In genomic region chr15:41282980-41283652, GRCh38 we compare ENCODE assay signal across 9 cellular contexts. TPM values are rescaled to one million over a fixed set of nuclear protein-coding genes. Genes with fewer than 3 reads are reported as not detected.
DNase-seq lines count a peak whose midpoint lies in the region; ATAC-seq and TF ChIP-seq lines count a peak whose summit lies in the region.
"Not testable (repeated sequence)": the region's sequence is repeated elsewhere in the genome, so short reads cannot be mapped to it uniquely, and the experiment has no call there.
"Had no signal": no experiment of that assay in that cellular context is flagged by ENCODE, and none has a peak within 500 bp of the region (broad histone marks: within the 10 kb centered on the region; RNA-seq: fewer than 3 reads in every experiment).

No MANE protein-coding gene starts in this region.

- H3F3A ChIP-seq in GM23338 (replicated peaks; ENCODE audit: low read depth) = not testable (repeated sequence)

- H3K4me3 ChIP-seq in AG04449 (ENCODE audit: low read depth, low read length) = peak overlapping the region; percentile 43
- H3K4me3 ChIP-seq in GM23338 = peak overlapping the region; percentile 25; the same call in 1 of the 2 replicates
- peak overlapping the region; percentile 97 for H3K4me3 ChIP-seq in NT2/D1 (ENCODE audit: insufficient read length, low read depth)
- peak overlapping the region; percentile 26 to 96 (median 82) for H3K4me3 ChIP-seq in heart right ventricle
- H3K4me3 ChIP-seq in mucosa of stomach (ENCODE audit: low read length) = peak overlapping the region; percentile 34
- peak overlapping the region; percentile 84 to 96 (median 93) for H3K4me3 ChIP-seq in skeletal muscle tissue (ENCODE audit: low read length in 3 of 3)

- peak overlapping the region; percentile 84 for H3K27ac ChIP-seq in GM23338 (ENCODE audit: low read depth)
- peak overlapping the region; percentile 83 for H3K27ac ChIP-seq in cingulate gyrus (ENCODE audit: low read depth, low read length)
- peak overlapping the region; percentile 35 to 99 (median 94) for H3K27ac ChIP-seq in heart right ventricle
- peak overlapping the region; percentile 88 for H3K27ac ChIP-seq in skeletal muscle tissue (ENCODE audit: low read depth, low read length)

- H3K27me3 ChIP-seq in GM23338 (ENCODE audit: insufficient read depth); NT2/D1 (ENCODE audit: insufficient read depth, insufficient read length); heart right ventricle; mucosa of stomach (ENCODE audit: control insufficient read depth, insufficient read depth, low read length); skeletal muscle tissue (ENCODE audit: control insufficient read depth in 3 of 3, insufficient read depth in 3 of 3, low read length in 3 of 3): not testable (repeated sequence)

- peaks cover 40% of the 10 kb centered on the region for H3K79me2 ChIP-seq in GM23338 (replicated peaks; ENCODE audit: insufficient read depth)

- H3K36me3 Mint-ChIP-seq in GM23338 (ENCODE audit: low read depth) = peaks cover 53% of the 10 kb centered on the region
- H3K36me3 Mint-ChIP-seq in activated T-cell treated with anti-CD3 and anti-CD28 coated beads, Interleukin-2, amount 50 U/mL, for 24 hours (ENCODE audit: low read depth) = peaks cover 62% of the 10 kb centered on the region

- CTCF ChIA-PET in AG04449 (lab: Yijun Ruan, JAX) = not testable (repeated sequence)

- H2AFZ ChIP-seq in GM23338 = not testable (repeated sequence)

- DNase-seq in AG04449 (ENCODE audit: low read depth, low spot score); GM23338 (ENCODE audit: low spot score); NT2/D1 (ENCODE audit: low read depth, low spot score); heart right ventricle: not testable (repeated sequence)
- peak; percentile 68 for DNase-seq in activated T-cell treated with anti-CD3 and anti-CD28 coated beads, Interleukin-2, amount 50 U/mL, for 24 hours

- H3K9me2 ChIP-seq in GM23338 (ENCODE audit: insufficient read depth) = not testable (repeated sequence)

- peak overlapping the region; percentile 98 for H3K27ac Mint-ChIP-seq in GM23338
- H3K27ac Mint-ChIP-seq in activated T-cell treated with anti-CD3 and anti-CD28 coated beads, Interleukin-2, amount 50 U/mL, for 24 hours = peak overlapping the region; percentile 98

- H3K9ac ChIP-seq in NT2/D1 (ENCODE audit: insufficient read length, low read depth) (peak overlapping the region; percentile 98), mucosa of stomach (ENCODE audit: low read length) (peak overlapping the region; percentile 85), skeletal muscle tissue (ENCODE audit: low read depth in 1 of 3, low read length in 3 of 3) (peak overlapping the region; percentile 87 to 97 (median 94))

- H3K4me3 Mint-ChIP-seq in GM23338 = peak overlapping the region; percentile 98
- H3K4me3 Mint-ChIP-seq in activated T-cell treated with anti-CD3 and anti-CD28 coated beads, Interleukin-2, amount 50 U/mL, for 24 hours = peak overlapping the region; percentile 96

- POLR2A ChIA-PET in AG04449 (lab: Yijun Ruan, JAX) = interaction anchor here (0.6 kb wide), 1 partner anchor 79 kb away, joined by 4 read pairs; no protein-coding TSS in a partner anchor

- peak; percentile 33 for ATAC-seq in GM23338
- ATAC-seq in heart right ventricle = not testable (repeated sequence)

- H3K36me3 ChIP-seq in GM23338 (ENCODE audit: insufficient read depth) = peaks cover 34% of the 10 kb centered on the region
- H3K36me3 ChIP-seq in NT2/D1 (ENCODE audit: insufficient read depth, insufficient read length, low read length) = peaks cover 42% of the 10 kb centered on the region
- H3K36me3 ChIP-seq in heart right ventricle = peaks cover 0 to 57% (median 37%) of the 10 kb centered on the region in 9 donors
- not testable (repeated sequence) for H3K36me3 ChIP-seq in mucosa of stomach (ENCODE audit: control insufficient read depth, insufficient read depth, low read length)
- peaks cover 16 to 39% (median 34%) of the 10 kb centered on the region in 3 donors for H3K36me3 ChIP-seq in skeletal muscle tissue (ENCODE audit: control insufficient read depth in 3 of 3, insufficient read depth in 3 of 3, low read length in 3 of 3)

- WGBS in heart right ventricle, 2 donors = 34 to 38% methylated on average over 19 of the region's 19 CpGs

- H4K20me1 ChIP-seq in GM23338 (replicated peaks; ENCODE audit: insufficient read depth) = peaks cover 19% of the 10 kb centered on the region

- intact Hi-C loops in heart right ventricle (cut with DNase I) = loop anchor here in 4 of 10 donors (1.0 to 5.0 kb wide), 4 partner anchors 49 to 52 kb away; partner anchors contain the start of genes CHP1 (in 3 of the 4), EXD1 (in 2 of the 4), NUSAP1 (in 1 of the 4) and OIP5 (in 1 of the 4)

- H3K9me3 Mint-ChIP-seq in GM23338; activated T-cell treated with anti-CD3 and anti-CD28 coated beads, Interleukin-2, amount 50 U/mL, for 24 hours: not testable (repeated sequence)

- not testable (repeated sequence) for H3K4me1 ChIP-seq in GM23338 (ENCODE audit: insufficient read depth); NT2/D1 (ENCODE audit: insufficient read depth, insufficient read length); mucosa of stomach (ENCODE audit: control insufficient read depth, insufficient read depth, low read length)
- H3K4me1 ChIP-seq in heart right ventricle (peaks cover 0 to 41% (median 26%) of the 10 kb centered on the region in 9 donors), skeletal muscle tissue (ENCODE audit: control insufficient read depth in 3 of 3, insufficient read depth in 3 of 3, low read length in 3 of 3) (peaks cover 8 to 21% (median 10%) of the 10 kb centered on the region in 3 donors)

- H3K4me1 Mint-ChIP-seq in GM23338 = peaks cover 24% of the 10 kb centered on the region
- peaks cover 44% of the 10 kb centered on the region for H3K4me1 Mint-ChIP-seq in activated T-cell treated with anti-CD3 and anti-CD28 coated beads, Interleukin-2, amount 50 U/mL, for 24 hours (ENCODE audit: low read depth)

- H3K4me2 ChIP-seq in GM23338 = peak overlapping the region; percentile 0; the same call in 1 of the 2 replicates

- not testable (repeated sequence) for H3K9me3 ChIP-seq in NT2/D1 (ENCODE audit: insufficient read depth, low read length); heart right ventricle; mucosa of stomach (ENCODE audit: control insufficient read depth, low read length); skeletal muscle tissue (ENCODE audit: control insufficient read depth in 3 of 3, low read length in 3 of 3)

- H3K27me3 Mint-ChIP-seq in GM23338 (ENCODE audit: insufficient read depth, low read depth, poor library complexity) = peaks cover 11% of the 10 kb centered on the region
- not testable (repeated sequence) for H3K27me3 Mint-ChIP-seq in activated T-cell treated with anti-CD3 and anti-CD28 coated beads, Interleukin-2, amount 50 U/mL, for 24 hours

- TF ChIP-seq CTCF in AG04449 (IDR thresholded peaks at IDR 0.05; ENCODE audit: insufficient read depth, low read length, missing control alignments); GM23338 (conservative IDR thresholded peaks at IDR 0.05; ENCODE audit: low read depth in 2 of 2); heart right ventricle (IDR thresholded peaks at IDR 0.05): not testable (repeated sequence)

RNA-seq across cellular contexts. Expression of gene OIP5, which starts 49.3 kb away (rescaled TPM):
- 53.1 and 61.1 TPM in 2 replicates for total RNA-seq in GM23338 (2014; rRNA removed; shearing (Covaris generic))
- 60.0 and 71.7 TPM in 2 replicates for polyA plus RNA-seq in GM23338 (2016; fragmentation: Nextera tagmentation; extraction: Ambion mirVana)
- total RNA-seq in heart right ventricle = 1 to 10 TPM in 1 of 10 donors, under 1 TPM in 4, not detected in 5; 0.18 to 1.0 (median 0.23) TPM
- polyA plus RNA-seq in heart right ventricle = under 1 TPM in 1 of 2 donors, not detected in 1; 0.33 TPM
- total RNA-seq in skeletal muscle tissue = 3.7 TPM

RNA-seq across cellular contexts. Expression of gene NUSAP1, which starts 49.6 kb away (rescaled TPM):
- total RNA-seq in GM23338 (2014; rRNA removed; shearing (Covaris generic)) = 126 and 150 TPM in 2 replicates
- polyA plus RNA-seq in GM23338 (2016; fragmentation: Nextera tagmentation; extraction: Ambion mirVana) (260 and 272 TPM in 2 replicates), heart right ventricle (under 1 TPM; 0.66 to 0.74 TPM)
- total RNA-seq in heart right ventricle (10 to 100 TPM in 1 of 10 donors, 1 to 10 TPM in 6, under 1 TPM in 3; 0.81 to 16.6 (median 1.6) TPM), skeletal muscle tissue (25.1 TPM)

RNA-seq across cellular contexts. Expression of gene CHP1, which starts 52.0 kb away (rescaled TPM):
- total RNA-seq in GM23338 (2014; rRNA removed; shearing (Covaris generic)) = 109 and 134 TPM in 2 replicates
- polyA plus RNA-seq in GM23338 (2016; fragmentation: Nextera tagmentation; extraction: Ambion mirVana) (59.6 and 62.3 TPM in 2 replicates), heart right ventricle (10 to 100 TPM; 22.5 to 93.1 TPM)
- total RNA-seq in heart right ventricle (100 to 1,000 TPM in 9 of 10 donors, 10 to 100 TPM in 1; 86.5 to 133 (median 120) TPM), skeletal muscle tissue (44.9 TPM)

RNA-seq across cellular contexts. Expression of gene EXD1, which starts 52.6 kb away (rescaled TPM):
- 0.07 TPM in 1 of 2 replicates, not detected in the other for total RNA-seq in GM23338 (2014; rRNA removed; shearing (Covaris generic))
- polyA plus RNA-seq in GM23338 (2016; fragmentation: Nextera tagmentation; extraction: Ambion mirVana) (not detected in 2 replicates), heart right ventricle (not detected)
- total RNA-seq in heart right ventricle (not detected), skeletal muscle tissue (not detected)
- total RNA-seq: RPMI7951 had no signal

Comparison
In these comparisons a context has a peak if more than half of its experiments do, and no peak if none do; other contexts are left out.
1. H3K4me3 ChIP-seq: peak in every context shown above with its lines; median percentile 97 in NT2/D1; 93 in skeletal muscle tissue; 82 in heart right ventricle; 43 in AG04449; 34 in mucosa of stomach; 25 in GM23338.
2. RNA of gene OIP5, which starts 49.3 kb away (total RNA-seq): 53.1 to 61.1 TPM in GM23338; 3.7 TPM in skeletal muscle tissue (single experiment) and 0.18 to 1.0 TPM in heart right ventricle; every median in the first group is over 10 times any median in the second.
3. Peak in every context shown above with its lines, with median percentiles within 50 percentile points of each other: H3K27ac ChIP-seq and H3K9ac ChIP-seq.